In genomic region chr3:30492581-30493192, GRCh38 we compare ENCODE assay signal across 16 cellular contexts.
DNase-seq lines count a peak whose midpoint lies in the region; ATAC-seq and TF ChIP-seq lines count a peak whose summit lies in the region.
"Had no signal": no experiment of that assay in that cellular context is flagged by ENCODE, and none has a peak within 500 bp of the region (broad histone marks: within the 10 kb centered on the region; RNA-seq: fewer than 3 reads in every experiment).

No MANE protein-coding gene starts in this region.

- in situ Hi-C loops in mammary epithelial cell (cut with MboI; ENCODE audit: low sequenced_read_pairs in 2 of 2), result no loop called here

- POLR2A ChIA-PET in MCF 10A (lab: Yijun Ruan, JAX), result interaction anchor here (0.7 to 1.8 kb wide), 6 partner anchors 10 to 224 kb away, joined by 3 to 6 read pairs (median 4); partner anchors contain the start of gene TGFBR2

- CTCF ChIA-PET in MCF 10A (lab: Yijun Ruan, JAX) (interaction anchor here (1.2 kb wide), 1 partner anchor 11 kb away, joined by 3 read pairs; no protein-coding TSS in a partner anchor), mammary epithelial cell (lab: Charles Lee; ENCODE audit: low non-redundant PET) (no interaction called here)

- no peak overlapping the region for H4K91ac ChIP-seq in mesenchymal stem cell (ENCODE audit: low read length)

- peak overlapping the region; percentile 12 for H3K4me3 Mint-ChIP-seq in MCF 10A (ENCODE audit: unreplicated experiment)
- H3K4me3 Mint-ChIP-seq in endodermal cell, result no peak overlapping the region
- H3K4me3 Mint-ChIP-seq: CD4-positive, alpha-beta memory T cell; T-helper 1 cell treated with Interleukin-12 subunit alpha and Interleukin-12 subunit beta and Interleukin-4 antibody, amounts not matched to agents 30 μg/mL and 1 μg/mL, for 36 hours had no signal

- H3K4me2 ChIP-seq in mammary epithelial cell (ENCODE audit: insufficient read depth, low read depth, low read length) (peak overlapping the region; percentile 27), mesenchymal stem cell (ENCODE audit: low read length, poor library complexity, severe bottlenecking) (no peak overlapping the region)

- H3K4ac ChIP-seq in mesenchymal stem cell (ENCODE audit: low read depth in 1 of 2, low read length in 2 of 2), result peak overlapping the region in 1 of 2 experiments; percentile 61

- H4K20me1 ChIP-seq in mammary epithelial cell (ENCODE audit: insufficient read depth, low read length), result no peaks in the 10 kb centered on the region

- no peak overlapping the region for H2BK120ac ChIP-seq in mesenchymal stem cell (ENCODE audit: low read depth, low read length)

- TF ChIP-seq POLR2A in breast epithelium (IDR thresholded peaks at IDR 0.05), result no peak

- H3K9me3 ChIP-seq in breast epithelium (no peaks in the 10 kb centered on the region), mammary epithelial cell (replicated peaks; ENCODE audit: insufficient read depth, low read length) (peaks cover 16% of the 10 kb centered on the region), mesenchymal stem cell (ENCODE audit: control insufficient read depth, low read length) (peaks cover 21% of the 10 kb centered on the region), endodermal cell (ENCODE audit: control insufficient read depth, low read length) (no peaks in the 10 kb centered on the region), MG63 (no peaks in the 10 kb centered on the region; the same call in 1 of the 2 replicates)

- H3K27me3 ChIP-seq in breast epithelium (no peaks in the 10 kb centered on the region), mammary epithelial cell (ENCODE audit: insufficient read depth, low read length) (no peaks in the 10 kb centered on the region), mesenchymal stem cell (ENCODE audit: control insufficient read depth in 1 of 2, insufficient read depth in 1 of 2, low read length in 2 of 2) (no peaks in the 10 kb centered on the region), endodermal cell (ENCODE audit: control insufficient read depth, insufficient read depth, low read length, poor library complexity, severe bottlenecking) (no peaks in the 10 kb centered on the region), MG63 (no peaks in the 10 kb centered on the region)

- H2BK15ac ChIP-seq in mesenchymal stem cell (ENCODE audit: low read depth, poor library complexity, severe bottlenecking), result no peak overlapping the region

- TF ChIP-seq CTCF in MCF 10A (IDR thresholded peaks at IDR 0.05; ENCODE audit: unreplicated experiment) (no peak), breast epithelium (IDR thresholded peaks at IDR 0.05) (no peak), mammary epithelial cell (conservative IDR thresholded peaks at IDR 0.05 in 1 of 2, IDR thresholded peaks at IDR 0.05 in 1 of 2; ENCODE audit: extremely low read depth in 1 of 2, insufficient read depth in 1 of 2, low read depth in 1 of 2, low read length in 2 of 2) (no peak), endodermal cell (conservative IDR thresholded peaks at IDR 0.05) (no peak)

- H2AFZ ChIP-seq in mammary epithelial cell (ENCODE audit: low read depth, low read length) (peak overlapping the region; percentile 36), mesenchymal stem cell (ENCODE audit: low read depth, low read length) (no peak overlapping the region)

- H3K79me2 ChIP-seq in mammary epithelial cell (ENCODE audit: insufficient read depth, low read length), result no peaks in the 10 kb centered on the region

- H3K9ac ChIP-seq in mammary epithelial cell (ENCODE audit: insufficient read depth, low read length), result no peak overlapping the region
- peak overlapping the region; percentile 88 for H3K9ac ChIP-seq in mesenchymal stem cell (ENCODE audit: low read length)
- H3K9ac ChIP-seq in endodermal cell (ENCODE audit: extremely low read depth, low read length, poor library complexity, severe bottlenecking), result no peak overlapping the region

- H3K27me3 Mint-ChIP-seq in MCF 10A (ENCODE audit: insufficient read depth, unreplicated experiment) (no peaks in the 10 kb centered on the region), endodermal cell (ENCODE audit: insufficient read depth) (no peaks in the 10 kb centered on the region)
- H3K27me3 Mint-ChIP-seq: CD4-positive, alpha-beta memory T cell had no signal

- no peaks in the 10 kb centered on the region for H3K79me1 ChIP-seq in mesenchymal stem cell (replicated peaks; ENCODE audit: low read length, poor library complexity, severe bottlenecking)

- H3K23ac ChIP-seq in mesenchymal stem cell (ENCODE audit: low read length in 2 of 2), result no peak overlapping the region

- no peaks in the 10 kb centered on the region for H3K36me3 Mint-ChIP-seq in MCF 10A (ENCODE audit: insufficient read depth, unreplicated experiment)
- H3K36me3 Mint-ChIP-seq in endodermal cell (ENCODE audit: low read depth), result no peaks in the 10 kb centered on the region

- H3K27ac ChIP-seq in breast epithelium (peak overlapping the region in 1 of 2 donors; percentile 54), mammary epithelial cell (ENCODE audit: insufficient read depth, low read depth, low read length) (peak overlapping the region; percentile 70), mesenchymal stem cell (ENCODE audit: low read length, poor library complexity, severe bottlenecking) (no peak overlapping the region), endodermal cell (ENCODE audit: low read depth, low read length) (no peak overlapping the region)
- H3K27ac ChIP-seq: 22Rv1 had no signal

- peak overlapping the region; percentile 9 to 93 for H2BK12ac ChIP-seq in mesenchymal stem cell (ENCODE audit: low read length in 2 of 2)

- no TSS peak for BruUV-seq in MCF 10A (replicated peaks; lab: Mats Ljungman, UMichigan)
- no TSS peak for BruUV-seq in mammary epithelial cell (replicated peaks; lab: Mats Ljungman, UMichigan)

- H3K4me3 ChIP-seq in breast epithelium (no peak overlapping the region), mammary epithelial cell (replicated peaks in 1 of 3; ENCODE audit: insufficient read depth in 1 of 3, low read depth in 2 of 3, low read length in 3 of 3) (no peak overlapping the region), mesenchymal stem cell (ENCODE audit: insufficient read depth in 1 of 2, low read depth in 1 of 2, low read length in 2 of 2) (peak overlapping the region in 1 of 2 experiments; percentile 1), endodermal cell (ENCODE audit: low read length) (no peak overlapping the region), MG63 (no peak overlapping the region)

- dilution Hi-C loops in mammary epithelial cell (cut with HindIII; ENCODE audit: low sequenced_read_pairs), result no loop called here

- intact Hi-C loops in MCF 10A (cut with micrococcal nuclease), result no loop called here
- intact Hi-C loops in breast epithelium (cut with DNase I; ENCODE audit: low total_unique reads), result no loop called here
- intact Hi-C loops in mammary epithelial cell (cut with micrococcal nuclease), result no loop called here

- DNase-seq in MCF 10A (ENCODE audit: unreplicated experiment) (peak; percentile 40), breast epithelium (ENCODE audit: low spot score in 2 of 2) (no peak), mammary epithelial cell (peak; percentile 80), mesenchymal stem cell (peak; percentile 41), endodermal cell (no peak), MG63 (no peak)
- no peak for DNase-seq in stimulated activated CD4-positive, alpha-beta T cell treated with anti-CD3 and anti-CD28 coated beads, Interleukin-4, amount 100 ng/mL, for 4 hours
- DNase-seq: activated CD4-positive, alpha-beta T cell treated with anti-CD3 and anti-CD28 coated beads for 48 hours; activated T-cell treated with anti-CD3 and anti-CD28 coated beads, Interleukin-2, amount 50 U/mL, for 48 hours; CD4-positive, alpha-beta memory T cell; NCI-H1092 treated with DMSO at 0.1 percent for 48 hours; NCI-H345; stimulated activated naive CD4-positive, alpha-beta T cell treated with Interleukin-2 at 50 U/mL for 16 hours had no signal

- no peak overlapping the region for H3K14ac ChIP-seq in mesenchymal stem cell (ENCODE audit: low read length in 2 of 2)

- H3K36me3 ChIP-seq in breast epithelium (no peaks in the 10 kb centered on the region), mammary epithelial cell (ENCODE audit: insufficient read depth, low read length) (no peaks in the 10 kb centered on the region), mesenchymal stem cell (ENCODE audit: control insufficient read depth in 1 of 2, insufficient read depth in 2 of 2, low read depth in 1 of 2, low read length in 2 of 2) (no peaks in the 10 kb centered on the region), endodermal cell (ENCODE audit: control insufficient read depth, insufficient read depth, low read length) (no peaks in the 10 kb centered on the region), MG63 (no peaks in the 10 kb centered on the region)

- peaks cover 8% of the 10 kb centered on the region for H3K9me3 Mint-ChIP-seq in MCF 10A (ENCODE audit: unreplicated experiment)
- H3K9me3 Mint-ChIP-seq in endodermal cell, result no peaks in the 10 kb centered on the region

- H3K27ac Mint-ChIP-seq in MCF 10A (ENCODE audit: low read depth, unreplicated experiment) (peak overlapping the region; percentile 85), endodermal cell (no peak overlapping the region)
- H3K27ac Mint-ChIP-seq: CD4-positive, alpha-beta memory T cell; T-helper 1 cell treated with Interleukin-12 subunit alpha and Interleukin-12 subunit beta and Interleukin-4 antibody, amounts not matched to agents 30 μg/mL and 1 μg/mL, for 36 hours had no signal

- peak overlapping the region; percentile 57 for H2AK5ac ChIP-seq in mesenchymal stem cell (ENCODE audit: low read length, severe bottlenecking)

- no peak overlapping the region for H2BK5ac ChIP-seq in mesenchymal stem cell (ENCODE audit: low read depth, low read length, poor library complexity, severe bottlenecking)

- H3K4me1 ChIP-seq in breast epithelium (no peaks in the 10 kb centered on the region), mammary epithelial cell (ENCODE audit: insufficient read depth, low read length) (peaks cover 20% of the 10 kb centered on the region), mesenchymal stem cell (ENCODE audit: control insufficient read depth, insufficient read depth, low read depth, low read length) (no peaks in the 10 kb centered on the region), endodermal cell (ENCODE audit: control insufficient read depth, insufficient read depth, low read length) (no peaks in the 10 kb centered on the region)

- no peak for ATAC-seq in HG03521 (IDR thresholded peaks at IDR 0.05; ENCODE audit: unreplicated experiment)

- WGBS in mammary epithelial cell (ENCODE audit: low coverage, missing lambda C conversion rate), result 39% methylated on average over 6 of the region's 6 CpGs
- WGBS in mesenchymal stem cell, result 40% methylated on average over 4 of the region's 6 CpGs
- WGBS in endodermal cell (ENCODE audit: insufficient coverage in 1 of 2, insufficient read length in 1 of 2), 2 experiments, result 92% methylated on average over 6 of the region's 6 CpGs; no CpG with 5 or more reads in 1 of the 2 experiments

- no peak overlapping the region for H4K8ac ChIP-seq in mesenchymal stem cell (ENCODE audit: low read length)

- peaks cover 44% of the 10 kb centered on the region for H3K4me1 Mint-ChIP-seq in MCF 10A (ENCODE audit: insufficient read depth, unreplicated experiment)
- H3K4me1 Mint-ChIP-seq in endodermal cell, result peaks cover 2% of the 10 kb centered on the region

- H3K18ac ChIP-seq in mesenchymal stem cell (ENCODE audit: low read depth in 1 of 2, low read length in 2 of 2), result peak overlapping the region; percentile 10 to 73

Comparison
In these comparisons a context has a peak if more than half of its experiments do, and no peak if none do; other contexts are left out.
1. DNase-seq: peak in MCF 10A (single experiment), mammary epithelial cell (single experiment) and mesenchymal stem cell (single experiment); none in breast epithelium (0 of 2), endodermal cell (single experiment), MG63 (single experiment) and stimulated activated CD4-positive, alpha-beta T cell treated with anti-CD3 and anti-CD28 coated beads, Interleukin-4, amount 100 ng/mL, for 4 hours (0 of 2).